34 cellular contexts compared by ENCODE assay signal in genomic region chr10:97931041-97931440, GRCh38.
DNase-seq lines count a peak whose midpoint lies in the region; ATAC-seq, FAIRE-seq and TF ChIP-seq lines count a peak whose summit lies in the region.
"Had no signal": no experiment of that assay in that cellular context is flagged by ENCODE, and none has a peak within 500 bp of the region (broad histone marks: within the 10 kb centered on the region; RNA-seq: fewer than 3 reads in every experiment).

No MANE protein-coding gene starts in this region.

- H3K36me3 ChIP-seq in HepG2 (replicated peaks in 1 of 2; ENCODE audit: control insufficient read depth in 1 of 2, insufficient read depth in 2 of 2, low read length in 2 of 2): no peaks in the 10 kb centered on the region
- H3K36me3 ChIP-seq in right lobe of liver: no peaks in the 10 kb centered on the region
- no peaks in the 10 kb centered on the region for H3K36me3 ChIP-seq in K562 (ENCODE audit: control insufficient read depth, insufficient read depth, low read length)
- H3K36me3 ChIP-seq: BE2C; BLaER1; BLaER1 treated with 17β-estradiol and CSF1 and Interleukin-3, amounts not matched to agents 10 nM and 100 nM had no signal

- POLR2A ChIA-PET in HepG2 (lab: Yijun Ruan, JAX): no interaction called here
- POLR2A ChIA-PET in A549 (lab: Yijun Ruan, JAX): no interaction called here
- POLR2A ChIA-PET in K562 (lab: Yijun Ruan, JAX): no interaction called here

- in situ Hi-C loops in HepG2 (cut with HindIII; ENCODE audit: extremely low pct_ligation_motif_present, low pct_unique_long_range_greater_than_20kb) (no loop called here), K562 (cut with MboI) (no loop called here)

- no peak for ATAC-seq in HepG2
- ATAC-seq in right lobe of liver: no peak
- no peak for ATAC-seq in A549
- ATAC-seq in K562: no peak
- ATAC-seq: CD8-positive, alpha-beta T cell had no signal

- FAIRE-seq in HepG2 (lab: Jason Lieb, UNC) (no peak), A549 (lab: Jason Lieb, UNC) (no peak), K562 (lab: Jason Lieb, UNC) (no peak)
- FAIRE-seq: A204.1, D721Med had no signal

- H4K20me1 ChIP-seq in HepG2 (ENCODE audit: insufficient read depth, low read length) (no peaks in the 10 kb centered on the region), K562 (replicated peaks; ENCODE audit: control insufficient read depth, insufficient read depth, low read length) (no peaks in the 10 kb centered on the region)
- H4K20me1 ChIP-seq: BLaER1; BLaER1 treated with 17β-estradiol and CSF1 and Interleukin-3, amounts not matched to agents 10 nM and 100 nM had no signal

- H3K27me3 Mint-ChIP-seq in activated naive CD8-positive, alpha-beta T cell treated with anti-CD3 and anti-CD28 coated beads for 36 hours: no peaks in the 10 kb centered on the region
- peaks cover 1% of the 10 kb centered on the region for H3K27me3 Mint-ChIP-seq in activated T-helper 1 cell treated with anti-CD3 and anti-CD28 coated beads, Interleukin-12 subunit alpha, Interleukin-12 subunit beta, Interleukin-2, Interleukin-4 antibody, amounts not matched to agents 30 ng/mL and 10 ng/mL and 1 ng/mL, durations not matched to agents 14 hours and 24 hours and 36 hours (ENCODE audit: insufficient read depth)

- H3K9ac ChIP-seq in HepG2 (ENCODE audit: insufficient read depth, low read depth, low read length) (no peak overlapping the region), K562 (ENCODE audit: insufficient read depth in 1 of 2, low read depth in 2 of 2, low read length in 2 of 2) (no peak overlapping the region)
- H3K9ac ChIP-seq: BLaER1; BLaER1 treated with 17β-estradiol and CSF1 and Interleukin-3, amounts not matched to agents 10 nM and 100 nM had no signal

- no peak overlapping the region for H3K27ac Mint-ChIP-seq in activated naive CD8-positive, alpha-beta T cell treated with anti-CD3 and anti-CD28 coated beads for 36 hours
- H3K27ac Mint-ChIP-seq in activated T-helper 1 cell treated with anti-CD3 and anti-CD28 coated beads, Interleukin-12 subunit alpha, Interleukin-12 subunit beta, Interleukin-2, Interleukin-4 antibody, amounts not matched to agents 30 ng/mL and 10 ng/mL and 1 ng/mL, durations not matched to agents 14 hours and 24 hours and 36 hours: no peak overlapping the region
- H3K27ac Mint-ChIP-seq: B cell; CD14-positive monocyte; CD4-positive, alpha-beta memory T cell; CD4-positive, alpha-beta T cell; CD4-positive, CD25-positive, alpha-beta regulatory T cell; CD8-positive, alpha-beta memory T cell; CD8-positive, alpha-beta T cell had no signal

- no peaks in the 10 kb centered on the region for H3K4me1 Mint-ChIP-seq in activated naive CD8-positive, alpha-beta T cell treated with anti-CD3 and anti-CD28 coated beads for 36 hours
- H3K4me1 Mint-ChIP-seq in activated T-helper 1 cell treated with anti-CD3 and anti-CD28 coated beads, Interleukin-12 subunit alpha, Interleukin-12 subunit beta, Interleukin-2, Interleukin-4 antibody, amounts not matched to agents 30 ng/mL and 10 ng/mL and 1 ng/mL, durations not matched to agents 14 hours and 24 hours and 36 hours (ENCODE audit: low read depth): no peaks in the 10 kb centered on the region
- H3K4me1 Mint-ChIP-seq: B cell; CD14-positive monocyte; CD4-positive, alpha-beta memory T cell; CD4-positive, CD25-positive, alpha-beta regulatory T cell; CD8-positive, alpha-beta memory T cell had no signal

- H3K4me1 ChIP-seq in HepG2 (ENCODE audit: insufficient read depth, low read length) (no peaks in the 10 kb centered on the region), right lobe of liver (no peaks in the 10 kb centered on the region), A549 (no peaks in the 10 kb centered on the region), K562 (replicated peaks in 1 of 2; ENCODE audit: control insufficient read depth in 2 of 2, insufficient read depth in 2 of 2, low read length in 2 of 2) (no peaks in the 10 kb centered on the region)
- H3K4me1 ChIP-seq: BE2C; BLaER1; BLaER1 treated with 17β-estradiol and CSF1 and Interleukin-3, amounts not matched to agents 10 nM and 100 nM; Caco-2 had no signal

- H3K9me3 ChIP-seq in HepG2 (ENCODE audit: low read length) (no peaks in the 10 kb centered on the region), right lobe of liver (no peaks in the 10 kb centered on the region), A549 (no peaks in the 10 kb centered on the region), K562 (replicated peaks; ENCODE audit: control insufficient read depth, insufficient read depth, low read depth, low read length) (no peaks in the 10 kb centered on the region)
- H3K9me3 ChIP-seq: BE2C; BLaER1; BLaER1 treated with 17β-estradiol and CSF1 and Interleukin-3, amounts not matched to agents 10 nM and 100 nM; Caco-2 had no signal

- H3K4me3 ChIP-seq in HepG2 (replicated peaks in 1 of 3; ENCODE audit: insufficient read depth in 1 of 3, low read depth in 2 of 3, low read length in 3 of 3) (no peak overlapping the region), right lobe of liver (no peak overlapping the region), A549 (no peak overlapping the region), K562 (no peak overlapping the region)
- H3K4me3 ChIP-seq: BLaER1; BLaER1 treated with 17β-estradiol and CSF1 and Interleukin-3, amounts not matched to agents 10 nM and 100 nM had no signal

- H3K36me3 Mint-ChIP-seq in activated naive CD8-positive, alpha-beta T cell treated with anti-CD3 and anti-CD28 coated beads for 36 hours: no peaks in the 10 kb centered on the region
- H3K36me3 Mint-ChIP-seq in activated T-helper 1 cell treated with anti-CD3 and anti-CD28 coated beads, Interleukin-12 subunit alpha, Interleukin-12 subunit beta, Interleukin-2, Interleukin-4 antibody, amounts not matched to agents 30 ng/mL and 10 ng/mL and 1 ng/mL, durations not matched to agents 14 hours and 24 hours and 36 hours (ENCODE audit: low read depth): no peaks in the 10 kb centered on the region
- H3K36me3 Mint-ChIP-seq: CD14-positive monocyte; CD4-positive, alpha-beta memory T cell; CD4-positive, CD25-positive, alpha-beta regulatory T cell; CD8-positive, alpha-beta memory T cell; CD8-positive, alpha-beta T cell had no signal

- CTCF ChIA-PET in HepG2 (lab: Yijun Ruan, JAX; ENCODE audit: low intra/inter-chr PET ratio, low total read pairs): no interaction called here
- CTCF ChIA-PET in A549 (lab: Yijun Ruan, JAX): interaction anchor here (0.6 to 1.9 kb wide), 6 partner anchors 12 to 139 kb away, joined by 3 to 9 read pairs (median 3); no protein-coding TSS in a partner anchor
- CTCF ChIA-PET in K562 (lab: Yijun Ruan, JAX; ENCODE audit: low intra/inter-chr PET ratio): no interaction called here

- no peak for DNase-seq in HepG2 (ENCODE audit: low spot score)
- no peak for DNase-seq in right lobe of liver
- no peak for DNase-seq in A549 (ENCODE audit: low read depth in 1 of 2, low spot score in 1 of 2)
- DNase-seq in K562 (ENCODE audit: extremely low read depth in 1 of 4, low spot score in 3 of 4): no peak
- DNase-seq in activated naive CD8-positive, alpha-beta T cell treated with anti-CD3 and anti-CD28 coated beads for 36 hours: no peak
- DNase-seq in activated T-helper 1 cell treated with anti-CD3 and anti-CD28 coated beads, Interleukin-12 subunit alpha, Interleukin-12 subunit beta, Interleukin-2, Interleukin-4 antibody, amounts not matched to agents 30 ng/mL and 10 ng/mL and 1 ng/mL, durations not matched to agents 14 hours and 24 hours and 36 hours (ENCODE audit: low spot score): no peak
- DNase-seq: 8988T; ACHN; AML-193; BE2C; C1 segment of cervical spinal cord; Caco-2; Calu3; CD4-positive, alpha-beta memory T cell; CD4-positive, alpha-beta T cell; CD4-positive, CD25-positive, alpha-beta regulatory T cell; CD8-positive, alpha-beta memory T cell; CD8-positive, alpha-beta T cell; COR-L47; DMS 273 treated with DMSO at 0.1 percent for 48 hours; DMS153; DMS53; DMS79; DMS79 treated with DMSO at 0.1 percent for 48 hours; DND-41; EL had no signal

- no peak overlapping the region for H3K27ac ChIP-seq in HepG2 (ENCODE audit: extremely low read length, insufficient read depth, low read length)
- no peak overlapping the region for H3K27ac ChIP-seq in right lobe of liver
- no peak overlapping the region for H3K27ac ChIP-seq in A549
- no peak overlapping the region for H3K27ac ChIP-seq in K562 (ENCODE audit: extremely low read depth, low read depth, low read length)
- H3K27ac ChIP-seq: 22Rv1; BLaER1; BLaER1 treated with 17β-estradiol and CSF1 and Interleukin-3, amounts not matched to agents 10 nM and 100 nM; C4-2B had no signal

- TF ChIP-seq EP300 in HepG2 (IDR thresholded peaks at IDR 0.05; ENCODE audit: low read depth in 2 of 2, low read length in 2 of 2): no peak
- no peak for TF ChIP-seq EP300 in HepG2 (CRISPR knock-in tag; IDR thresholded peaks at IDR 0.05; ENCODE audit: borderline replicate concordance)
- TF ChIP-seq EP300 in A549 (IDR thresholded peaks at IDR 0.05): no peak
- no peak for TF ChIP-seq EP300 in K562 (IDR thresholded peaks at IDR 0.05; ENCODE audit: low read length)

- peaks cover 5 to 58% of the 10 kb centered on the region in 2 experiments for H3K27me3 ChIP-seq in HepG2 (ENCODE audit: control insufficient read depth in 1 of 2, insufficient read depth in 2 of 2, low read length in 2 of 2)
- no peaks in the 10 kb centered on the region for H3K27me3 ChIP-seq in right lobe of liver
- H3K27me3 ChIP-seq in K562 (ENCODE audit: control insufficient read depth in 2 of 2, insufficient read depth in 2 of 2, low read length in 2 of 2): peaks cover 3 to 51% of the 10 kb centered on the region in 2 experiments; a peak in 3 of 5 replicates
- H3K27me3 ChIP-seq: BE2C; BLaER1; BLaER1 treated with 17β-estradiol and CSF1 and Interleukin-3, amounts not matched to agents 10 nM and 100 nM had no signal

- intact Hi-C loops in HepG2 (cut with micrococcal nuclease; ENCODE audit: unreplicated experiment) (no loop called here), right lobe of liver (cut with DNase I) (no loop called here), K562 (cut with micrococcal nuclease) (no loop called here)
- intact Hi-C loops in activated T-helper 1 cell treated with anti-CD3 and anti-CD28 coated beads, Interleukin-12 subunit alpha, Interleukin-12 subunit beta, Interleukin-2, Interleukin-4 antibody, amounts not matched to agents 30 ng/mL and 10 ng/mL and 1 ng/mL, durations not matched to agents 14 hours and 24 hours and 36 hours (cut with micrococcal nuclease): no loop called here

- no peaks in the 10 kb centered on the region for H3K79me2 ChIP-seq in HepG2 (ENCODE audit: insufficient read depth, low read length)
- H3K79me2 ChIP-seq in K562 (ENCODE audit: control insufficient read depth, insufficient read depth, low read length): no peaks in the 10 kb centered on the region

- TF ChIP-seq RAD21 in HepG2 (CRISPR knock-in tag; IDR thresholded peaks at IDR 0.05) (no peak), A549 (conservative IDR thresholded peaks at IDR 0.05 in 1 of 2, IDR thresholded peaks at IDR 0.05 in 1 of 2) (no peak), K562 (CRISPR knock-in tag; conservative IDR thresholded peaks at IDR 0.05 in 1 of 2, IDR thresholded peaks at IDR 0.05 in 1 of 2) (no peak)

- no peaks in the 10 kb centered on the region for H3K9me3 Mint-ChIP-seq in activated naive CD8-positive, alpha-beta T cell treated with anti-CD3 and anti-CD28 coated beads for 36 hours
- no peaks in the 10 kb centered on the region for H3K9me3 Mint-ChIP-seq in activated T-helper 1 cell treated with anti-CD3 and anti-CD28 coated beads, Interleukin-12 subunit alpha, Interleukin-12 subunit beta, Interleukin-2, Interleukin-4 antibody, amounts not matched to agents 30 ng/mL and 10 ng/mL and 1 ng/mL, durations not matched to agents 14 hours and 24 hours and 36 hours
- H3K9me3 Mint-ChIP-seq: CD4-positive, alpha-beta memory T cell; CD4-positive, alpha-beta T cell; CD8-positive, alpha-beta memory T cell; CD8-positive, alpha-beta T cell had no signal

- no peak overlapping the region for H2AFZ ChIP-seq in HepG2 (ENCODE audit: low read length)
- H2AFZ ChIP-seq in K562 (ENCODE audit: low read depth, low read length): no peak overlapping the region

- H3K4me2 ChIP-seq in HepG2 (ENCODE audit: low read depth, low read length) (no peak overlapping the region), A549 (no peak overlapping the region), K562 (ENCODE audit: insufficient read depth, low read length) (no peak overlapping the region)
- H3K4me2 ChIP-seq: BLaER1; BLaER1 treated with 17β-estradiol and CSF1 and Interleukin-3, amounts not matched to agents 10 nM and 100 nM had no signal

- TF ChIP-seq CTCF in HepG2 (CRISPR knock-in tag; IDR thresholded peaks at IDR 0.05) (no peak), right lobe of liver (IDR thresholded peaks at IDR 0.05) (no peak), A549 (IDR thresholded peaks at IDR 0.05) (no peak), K562 (IDR thresholded peaks at IDR 0.05 in 2 of 3, conservative IDR thresholded peaks at IDR 0.05 in 1 of 3; ENCODE audit: insufficient read depth in 2 of 3, low read depth in 1 of 3, low read length in 3 of 3) (no peak)

- no peak overlapping the region for H3K4me3 Mint-ChIP-seq in activated naive CD8-positive, alpha-beta T cell treated with anti-CD3 and anti-CD28 coated beads for 36 hours
- H3K4me3 Mint-ChIP-seq in activated T-helper 1 cell treated with anti-CD3 and anti-CD28 coated beads, Interleukin-12 subunit alpha, Interleukin-12 subunit beta, Interleukin-2, Interleukin-4 antibody, amounts not matched to agents 30 ng/mL and 10 ng/mL and 1 ng/mL, durations not matched to agents 14 hours and 24 hours and 36 hours: no peak overlapping the region
- H3K4me3 Mint-ChIP-seq: B cell; CD14-positive monocyte; CD4-positive, alpha-beta memory T cell; CD4-positive, alpha-beta T cell; CD4-positive, CD25-positive, alpha-beta regulatory T cell; CD8-positive, alpha-beta memory T cell; CD8-positive, alpha-beta T cell had no signal

- WGBS in HepG2 (ENCODE audit: low lambda C conversion rate): 8% methylated on average over 4 of the region's 4 CpGs
- 49% methylated on average over 4 of the region's 4 CpGs for WGBS in right lobe of liver (ENCODE audit: insufficient coverage, low coverage, low lambda C conversion rate, missing lambda C conversion rate)
- 34% methylated on average over 4 of the region's 4 CpGs for WGBS in A549 (ENCODE audit: missing lambda C conversion rate)
- WGBS in K562 (ENCODE audit: insufficient coverage, low coverage, missing lambda C conversion rate): 2% methylated on average over 4 of the region's 4 CpGs

- BruUV-seq in HepG2 (replicated peaks; lab: Mats Ljungman, UMichigan): no TSS peak
- no TSS peak for BruUV-seq in K562 (replicated peaks; lab: Mats Ljungman, UMichigan)

- H3K9me1 ChIP-seq in K562 (ENCODE audit: control insufficient read depth, insufficient read depth, low read length): no peaks in the 10 kb centered on the region

- TF ChIP-seq POLR2A in HepG2 (IDR thresholded peaks at IDR 0.05; ENCODE audit: insufficient read depth in 1 of 2, low read depth in 2 of 2, low read length in 2 of 2) (no peak), right lobe of liver (IDR thresholded peaks at IDR 0.05) (no peak), A549 (IDR thresholded peaks at IDR 0.05; ENCODE audit: low read length) (no peak), K562 (conservative IDR thresholded peaks at IDR 0.05) (no peak)

Comparison
In these comparisons a context has a peak if more than half of its experiments do, and no peak if none do; other contexts are left out.
1. Of the 241 proteins assayed by ChIP-seq in both HepG2 and K562: peak only in HepG2: MAFF and MAFK; only in K562: MAFG; in both: none; in neither: 238.